20 cellular contexts compared by ENCODE assay signal in the genomic region with DNA sequence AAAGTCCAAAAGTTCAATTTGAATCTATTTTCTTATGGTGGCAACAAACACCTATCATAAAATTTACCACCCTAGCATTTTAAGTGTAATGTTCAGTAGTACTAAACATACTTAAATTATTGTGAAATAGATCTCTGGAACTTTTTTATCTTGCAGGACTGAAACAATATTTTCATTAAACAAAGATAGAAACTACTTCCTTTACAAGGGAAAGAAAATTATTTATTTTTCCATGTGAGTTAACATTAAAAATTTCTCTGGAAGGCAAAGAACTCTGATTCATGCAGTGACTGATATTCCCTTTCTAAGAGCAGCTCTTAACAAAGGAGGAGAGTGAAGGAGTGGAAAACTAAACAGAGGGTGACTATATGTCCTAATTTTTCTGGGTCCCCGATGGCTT. TPM values are rescaled to one million over a fixed set of nuclear protein-coding genes. Genes with fewer than 3 reads are reported as not detected.
DNase-seq lines count a peak whose midpoint lies in the region; ATAC-seq, FAIRE-seq and TF ChIP-seq lines count a peak whose summit lies in the region.
"Had no signal": no experiment of that assay in that cellular context is flagged by ENCODE, and none has a peak within 500 bp of the region (broad histone marks: within the 10 kb centered on the region; RNA-seq: fewer than 3 reads in every experiment).

No MANE protein-coding gene starts in this region.

- peaks cover 8% of the 10 kb centered on the region for H3K4me1 ChIP-seq in HepG2 (ENCODE audit: insufficient read depth, low read length)
- H3K4me1 ChIP-seq: BLaER1 had no signal

- CTCF ChIA-PET in HepG2 (lab: Yijun Ruan, JAX; ENCODE audit: low intra/inter-chr PET ratio, low total read pairs), result no interaction called here

- intact Hi-C loops in HepG2 (cut with micrococcal nuclease; ENCODE audit: unreplicated experiment), result no loop called here
- intact Hi-C loops in CD14-positive monocyte (cut with micrococcal nuclease), result no loop called here

- no peak overlapping the region for H2AFZ ChIP-seq in HepG2 (ENCODE audit: low read length)

- no peak overlapping the region for H3K27ac ChIP-seq in HepG2 (ENCODE audit: extremely low read length, insufficient read depth, low read length)
- H3K27ac ChIP-seq: BLaER1 had no signal

- peaks cover 13% of the 10 kb centered on the region for H3K9me3 ChIP-seq in HepG2 (ENCODE audit: low read length)

- H3K4me3 Mint-ChIP-seq in HFFc6 (peak overlapping the region; percentile 61), CD14-positive monocyte (no peak overlapping the region)
- H3K4me3 Mint-ChIP-seq: endodermal cell; T-helper 1 cell treated with Interleukin-12 subunit alpha and Interleukin-12 subunit beta and Interleukin-4 antibody, amounts not matched to agents 30 μg/mL and 1 μg/mL, for 36 hours had no signal

- H4K20me1 ChIP-seq in HepG2 (ENCODE audit: insufficient read depth, low read length), result no peaks in the 10 kb centered on the region
- H4K20me1 ChIP-seq: BLaER1 had no signal

- DNase-seq in HFFc6 (no peak), dedifferentiated amniotic fluid mesenchymal stem cell (ENCODE audit: extremely low spot score) (peak; percentile 67), HepG2 (ENCODE audit: low spot score) (no peak), stromal cell of bone marrow (ENCODE audit: low read depth) (peak; percentile 74), superior temporal gyrus (ENCODE audit: extremely low spot score) (no peak), HuH-7.5 (ENCODE audit: low spot score) (no peak), NCI-H524 treated with DMSO at 0.1 percent for 48 hours (lab: John Stamatoyannopoulos, UW) (no peak), CD14-positive monocyte (ENCODE audit: low spot score) (no peak)
- DNase-seq: activated CD4-positive, alpha-beta T cell treated with anti-CD3 and anti-CD28 coated beads for 1 hour; activated CD8-positive, alpha-beta memory T cell treated with anti-CD3 and anti-CD28 coated beads, Interleukin-2, amount 50 U/mL, for 4 hours; central memory CD4-positive, alpha-beta T cell; endodermal cell; glutamatergic neuron; H7; naive B cell; NCI-H1048; stimulated activated CD4-positive, alpha-beta T cell treated with anti-CD3 and anti-CD28 coated beads, Interleukin-4, amount 100 ng/mL, for 1 hour had no signal

- BruUV-seq in HepG2 (replicated peaks; lab: Mats Ljungman, UMichigan), result no TSS peak

- no peak overlapping the region for H3K9ac ChIP-seq in HepG2 (ENCODE audit: insufficient read depth, low read depth, low read length)
- H3K9ac ChIP-seq: BLaER1 had no signal

- no peak for TF ChIP-seq EP300 in HepG2 (IDR thresholded peaks at IDR 0.05; ENCODE audit: low read depth in 2 of 2, low read length in 2 of 2)
- no peak for TF ChIP-seq EP300 in HepG2 (CRISPR knock-in tag; IDR thresholded peaks at IDR 0.05; ENCODE audit: borderline replicate concordance)

- no peak for TF ChIP-seq CTCF in HFFc6 (IDR thresholded peaks at IDR 0.05)
- TF ChIP-seq CTCF in HepG2 (CRISPR knock-in tag; IDR thresholded peaks at IDR 0.05), result no peak
- TF ChIP-seq CTCF in CD14-positive monocyte (IDR thresholded peaks at IDR 0.05), result no peak

- WGBS in HepG2 (ENCODE audit: low lambda C conversion rate), result 92% methylated on average over 1 of the region's 1 CpG

- POLR2A ChIA-PET in HepG2 (lab: Yijun Ruan, JAX), result no interaction called here

- H3K27ac Mint-ChIP-seq in HFFc6 (peak overlapping the region; percentile 90), CD14-positive monocyte (no peak overlapping the region)
- H3K27ac Mint-ChIP-seq: endodermal cell; naive B cell; T-helper 1 cell treated with Interleukin-12 subunit alpha and Interleukin-12 subunit beta and Interleukin-4 antibody, amounts not matched to agents 30 μg/mL and 1 μg/mL, for 36 hours had no signal

- no peak for TF ChIP-seq POLR2A in HepG2 (IDR thresholded peaks at IDR 0.05; ENCODE audit: insufficient read depth in 1 of 2, low read depth in 2 of 2, low read length in 2 of 2)

- FAIRE-seq in HepG2 (lab: Jason Lieb, UNC), result no peak

- TF ChIP-seq RAD21 in HepG2 (CRISPR knock-in tag; IDR thresholded peaks at IDR 0.05), result no peak

- no peak for ATAC-seq in HepG2

- H3K4me1 Mint-ChIP-seq in HFFc6 (ENCODE audit: low read depth) (peaks cover 38% of the 10 kb centered on the region), CD14-positive monocyte (no peaks in the 10 kb centered on the region)
- H3K4me1 Mint-ChIP-seq: endodermal cell, naive B cell had no signal

- no peak overlapping the region for H3K4me3 ChIP-seq in HepG2 (replicated peaks in 1 of 3; ENCODE audit: insufficient read depth in 1 of 3, low read depth in 2 of 3, low read length in 3 of 3)
- H3K4me3 ChIP-seq: BLaER1 had no signal

- H3K27me3 Mint-ChIP-seq in HFFc6 (ENCODE audit: insufficient read depth), result no peaks in the 10 kb centered on the region; the same call in 1 of the 2 replicates
- no peaks in the 10 kb centered on the region for H3K27me3 Mint-ChIP-seq in CD14-positive monocyte (ENCODE audit: low read depth in 3 of 3)

- H3K36me3 ChIP-seq in HepG2 (replicated peaks in 1 of 2; ENCODE audit: control insufficient read depth in 1 of 2, insufficient read depth in 2 of 2, low read length in 2 of 2), result no peaks in the 10 kb centered on the region
- H3K36me3 ChIP-seq: BLaER1 had no signal

- no peaks in the 10 kb centered on the region for H3K79me2 ChIP-seq in HepG2 (ENCODE audit: insufficient read depth, low read length)

- no peak overlapping the region for H3K4me2 ChIP-seq in HepG2 (ENCODE audit: low read depth, low read length)
- H3K4me2 ChIP-seq: BLaER1 had no signal

- H3K36me3 Mint-ChIP-seq in HFFc6 (ENCODE audit: low read depth), result peaks cover 6% of the 10 kb centered on the region; the same call in 1 of the 2 replicates
- no peaks in the 10 kb centered on the region for H3K36me3 Mint-ChIP-seq in CD14-positive monocyte
- H3K36me3 Mint-ChIP-seq: naive B cell had no signal

- no peaks in the 10 kb centered on the region for H3K27me3 ChIP-seq in HepG2 (ENCODE audit: control insufficient read depth in 1 of 2, insufficient read depth in 2 of 2, low read length in 2 of 2)
- H3K27me3 ChIP-seq: BLaER1 had no signal

- H3K9me3 Mint-ChIP-seq in HFFc6, result peaks cover 10% of the 10 kb centered on the region; the same call in 1 of the 2 replicates
- peaks cover 0 to 13% (median 5%) of the 10 kb centered on the region in 7 donors for H3K9me3 Mint-ChIP-seq in CD14-positive monocyte

- in situ Hi-C loops in HepG2 (cut with HindIII; ENCODE audit: extremely low pct_ligation_motif_present, low pct_unique_long_range_greater_than_20kb), result no loop called here

TF ChIP-seq in HepG2, 621 proteins besides CTCF, POLR2A, EP300 and RAD21 (continues in another document):
- peak; percentile 23; the same call in 1 of the 2 replicates for TF ChIP-seq CEBPB (IDR thresholded peaks at IDR 0.05; ENCODE audit: borderline replicate concordance, low read depth, low read length)

RNA-seq across cellular contexts. Expression of a gene that starts 40.2 kb away (rescaled TPM):
- total RNA-seq in HFFc6 (2021; fragmentation: NEBNext Ultra II Directional; extraction: Animal tissue kit (Norgen Biotek cat#: 25700)), result not detected
- not detected in 2 replicates for total RNA-seq in HepG2 (2016; rRNA removed; fragmentation: Illumina TruSeq; extraction: Trizol)
- total RNA-seq in HepG2 (2016; cell fraction: cytosol; rRNA removed; fragmentation: Illumina TruSeq; extraction: Trizol; ENCODE audit: low read depth), result not detected in 2 replicates
- not detected in 2 replicates for total RNA-seq in HepG2 (2016; cell fraction: insoluble cytoplasmic fraction; rRNA removed; fragmentation: Illumina TruSeq; extraction: Trizol)
- not detected in 2 replicates for total RNA-seq in HepG2 (2016; cell fraction: membrane; rRNA removed; fragmentation: Illumina TruSeq; extraction: Trizol)
- not detected in 2 replicates for total RNA-seq in HepG2 (2016; cell fraction: nucleus; rRNA removed; fragmentation: Illumina TruSeq; extraction: Trizol)
- polyA plus RNA-seq in HepG2 (2011; rRNA removed), result not detected in 2 replicates
- not detected in 2 replicates for polyA plus RNA-seq in HepG2 (2011; cell fraction: cytosol; rRNA removed)
- polyA plus RNA-seq in HepG2 (2011; cell fraction: nucleus; rRNA removed), result not detected in 2 replicates
- not detected in 2 replicates for polyA plus RNA-seq in HepG2 (2012)
- not detected in 2 replicates for polyA plus RNA-seq in HepG2 (2016; cell fraction: cytosol; fragmentation: Illumina TruSeq; extraction: Trizol; ENCODE audit: low read depth)
- not detected in 2 replicates for polyA plus RNA-seq in HepG2 (2016; cell fraction: insoluble cytoplasmic fraction; fragmentation: Illumina TruSeq; extraction: Trizol; ENCODE audit: low read depth)
- not detected in 2 replicates for polyA plus RNA-seq in HepG2 (2016; cell fraction: membrane; fragmentation: Illumina TruSeq; extraction: Trizol; ENCODE audit: low read depth)
- polyA plus RNA-seq in HepG2 (2016; cell fraction: nucleus; fragmentation: Illumina TruSeq; extraction: Trizol; ENCODE audit: insufficient read depth, low read depth), result not detected in 2 replicates
- not detected in 2 replicates for polyA minus RNA-seq in HepG2 (2011; rRNA and poly(A)+ RNA removed; ENCODE audit: low replicate concordance)
- not detected in 2 replicates for polyA minus RNA-seq in HepG2 (2011; cell fraction: cytosol; rRNA and poly(A)+ RNA removed)
- not detected in 2 replicates for polyA minus RNA-seq in HepG2 (2011; cell fraction: nucleus; rRNA and poly(A)+ RNA removed)
- not detected for polyA plus RNA-seq in CD14-positive monocyte
- total RNA-seq: endodermal cell, H7, kidney epithelial cell had no signal

RNA-seq across cellular contexts. Expression of a gene that starts 42.4 kb away (rescaled TPM):
- not detected for total RNA-seq in HFFc6 (2021; fragmentation: NEBNext Ultra II Directional; extraction: Animal tissue kit (Norgen Biotek cat#: 25700))
- total RNA-seq in HepG2 (2016; rRNA removed; fragmentation: Illumina TruSeq; extraction: Trizol), result not detected in 2 replicates
- not detected in 2 replicates for total RNA-seq in HepG2 (2016; cell fraction: cytosol; rRNA removed; fragmentation: Illumina TruSeq; extraction: Trizol; ENCODE audit: low read depth)
- not detected in 2 replicates for total RNA-seq in HepG2 (2016; cell fraction: insoluble cytoplasmic fraction; rRNA removed; fragmentation: Illumina TruSeq; extraction: Trizol)
- total RNA-seq in HepG2 (2016; cell fraction: membrane; rRNA removed; fragmentation: Illumina TruSeq; extraction: Trizol), result not detected in 2 replicates
- total RNA-seq in HepG2 (2016; cell fraction: nucleus; rRNA removed; fragmentation: Illumina TruSeq; extraction: Trizol), result not detected in 2 replicates
- polyA plus RNA-seq in HepG2 (2011; rRNA removed) (not detected in 2 replicates), CD14-positive monocyte (not detected)
- not detected in 2 replicates for polyA plus RNA-seq in HepG2 (2011; cell fraction: cytosol; rRNA removed)
- polyA plus RNA-seq in HepG2 (2011; cell fraction: nucleus; rRNA removed), result 0.21 TPM in 1 of 2 replicates, not detected in the other
- 0.11 TPM in 2 replicates for polyA plus RNA-seq in HepG2 (2012)
- polyA plus RNA-seq in HepG2 (2016; cell fraction: cytosol; fragmentation: Illumina TruSeq; extraction: Trizol; ENCODE audit: low read depth), result not detected in 2 replicates
- not detected in 2 replicates for polyA plus RNA-seq in HepG2 (2016; cell fraction: insoluble cytoplasmic fraction; fragmentation: Illumina TruSeq; extraction: Trizol; ENCODE audit: low read depth)
- polyA plus RNA-seq in HepG2 (2016; cell fraction: membrane; fragmentation: Illumina TruSeq; extraction: Trizol; ENCODE audit: low read depth), result not detected in 2 replicates
- polyA plus RNA-seq in HepG2 (2016; cell fraction: nucleus; fragmentation: Illumina TruSeq; extraction: Trizol; ENCODE audit: insufficient read depth, low read depth), result not detected in 2 replicates
- not detected in 2 replicates for polyA minus RNA-seq in HepG2 (2011; rRNA and poly(A)+ RNA removed; ENCODE audit: low replicate concordance)
- polyA minus RNA-seq in HepG2 (2011; cell fraction: cytosol; rRNA and poly(A)+ RNA removed), result not detected in 2 replicates
- not detected in 2 replicates for polyA minus RNA-seq in HepG2 (2011; cell fraction: nucleus; rRNA and poly(A)+ RNA removed)
- total RNA-seq: endodermal cell, H7 had no signal

Comparison
In these comparisons a context has a peak if more than half of its experiments do, and no peak if none do; other contexts are left out.
1. DNase-seq: peak in dedifferentiated amniotic fluid mesenchymal stem cell (single experiment) and stromal cell of bone marrow (single experiment); none in HFFc6 (single experiment), HepG2 (single experiment), superior temporal gyrus (single experiment), HuH-7.5 (single experiment), NCI-H524 treated with DMSO at 0.1 percent for 48 hours (single experiment) and CD14-positive monocyte (single experiment).